Comparison of ENCODE assay signal across 20 cellular contexts in genomic region chr11:112336356-112336886, GRCh38.
"Had no signal": no experiment of that assay in that cellular context is flagged by ENCODE, and none has a peak within 500 bp of the region (broad histone marks: within the 10 kb centered on the region; RNA-seq: fewer than 3 reads in every experiment).

No MANE protein-coding gene starts in this region.

- H3K4me3 ChIP-seq: coronary artery, dorsolateral prefrontal cortex, esophagus muscularis mucosa, gastroesophageal sphincter, heart left ventricle, hepatocyte, left lung, lower lobe of right lung, mucosa of descending colon had no signal

- H3K27me3 ChIP-seq: dorsolateral prefrontal cortex, esophagus muscularis mucosa, foreskin keratinocyte, gastroesophageal sphincter, heart left ventricle, hepatocyte, left lung had no signal

- H3K4me1 Mint-ChIP-seq: immature natural killer cell, naive B cell had no signal

- DNase-seq: dermis blood vessel endothelial cell; dorsolateral prefrontal cortex; effector CD4-positive, alpha-beta T cell; effector memory CD4-positive, alpha-beta T cell; foreskin keratinocyte; heart left ventricle; hypothalamus; immature natural killer cell; left cardiac atrium; left lung; left ventricle myocardium superior; lower lobe of right lung; mesenchymal stem cell; mucosa of descending colon; naive B cell had no signal

- ATAC-seq: foreskin keratinocyte, gastroesophageal sphincter, heart left ventricle, left cardiac atrium, left lung, left ventricle myocardium superior, lower lobe of right lung, mucosa of descending colon had no signal

- H3K27ac ChIP-seq: coronary artery, dorsolateral prefrontal cortex, esophagus muscularis mucosa, foreskin keratinocyte, gastroesophageal sphincter, heart left ventricle, hepatocyte, left lung, lower lobe of right lung had no signal

- H3K9me3 Mint-ChIP-seq: immature natural killer cell had no signal

- H3K36me3 ChIP-seq: esophagus muscularis mucosa, gastroesophageal sphincter, heart left ventricle, left lung, lower lobe of right lung had no signal

- H3K27ac Mint-ChIP-seq: immature natural killer cell, mesothelial cell of epicardium, naive B cell had no signal

- H3K4me3 Mint-ChIP-seq: immature natural killer cell, mesothelial cell of epicardium, naive B cell had no signal

- H3K4me1 ChIP-seq: esophagus muscularis mucosa, gastroesophageal sphincter, left lung, lower lobe of right lung had no signal

- H3K9me3 ChIP-seq: esophagus muscularis mucosa, gastroesophageal sphincter, heart left ventricle, left lung, lower lobe of right lung, mucosa of descending colon had no signal
